ENCODE assay signal across 22 cellular contexts in genomic region chr3:43910750-43911149, GRCh38.
"Had no signal": no experiment of that assay in that cellular context is flagged by ENCODE, and none has a peak within 500 bp of the region (broad histone marks: within the 10 kb centered on the region; RNA-seq: fewer than 3 reads in every experiment).

No MANE protein-coding gene starts in this region.

- H3K4me1 Mint-ChIP-seq: activated CD4-positive, alpha-beta T cell treated with anti-CD3 and anti-CD28 coated beads, Interleukin-2, amount 10 ng/mL, durations not matched to agents 24 days and 14 days; nephron had no signal

- H3K27ac ChIP-seq: heart right ventricle, neutrophil, ovary, prostate gland, testis, VCaP had no signal

- H3K27me3 ChIP-seq: heart right ventricle, neutrophil, ovary, testis had no signal

- H3K9me3 ChIP-seq: heart right ventricle, neutrophil, ovary, prostate gland, testis had no signal

- H3K4me3 ChIP-seq: heart right ventricle, ovary, prostate gland, testis had no signal

- ATAC-seq: activated CD4-positive, CD25-positive, alpha-beta regulatory T cell treated with anti-CD3 and anti-CD28 coated beads, Interleukin-2, amount 50 U/mL, for 24 hours; activated CD8-positive, alpha-beta T cell treated with anti-CD3 and anti-CD28 coated beads, Interleukin-2, amount 10 ng/mL, durations not matched to agents 7 days and 5 days; activated naive CD4-positive, alpha-beta T cell treated with anti-CD3 and anti-CD28 coated beads, Interleukin-2, amount 50 U/mL, for 72 hours; heart right ventricle; left colon; stimulated activated naive B cell treated with anti-CD40 and anti-IgM and Interleukin-4, amounts not matched to agents 10 μg/mL and 1 μg/mL and 100 μg/mL, for 72 hours had no signal

- H3K4me3 Mint-ChIP-seq: activated CD4-positive, alpha-beta T cell treated with anti-CD3 and anti-CD28 coated beads, Interleukin-2, amount 10 ng/mL, durations not matched to agents 24 days and 14 days; activated CD8-positive, alpha-beta T cell treated with anti-CD3 and anti-CD28 coated beads, Interleukin-2, amount 10 ng/mL, durations not matched to agents 7 days and 5 days; activated T-helper 1 cell treated with anti-CD3 and anti-CD28 coated beads, Interleukin-12 subunit alpha, Interleukin-12 subunit beta, Interleukin-2, Interleukin-4 antibody, amounts not matched to agents 30 ng/mL and 10 ng/mL and 1 ng/mL, durations not matched to agents 14 hours and 24 hours and 36 hours; brain; nephron; stimulated activated naive B cell treated with anti-CD40 and anti-IgM and Interleukin-4, amounts not matched to agents 10 μg/mL and 1 μg/mL and 100 μg/mL, for 72 hours had no signal

- H3K9me3 Mint-ChIP-seq: activated CD4-positive, alpha-beta T cell treated with anti-CD3 and anti-CD28 coated beads, Interleukin-2, amount 10 ng/mL, durations not matched to agents 24 days and 14 days; activated naive CD4-positive, alpha-beta T cell treated with anti-CD3 and anti-CD28 coated beads, Interleukin-2, amount 50 U/mL, for 72 hours; activated T-helper 1 cell treated with anti-CD3 and anti-CD28 coated beads, Interleukin-12 subunit alpha, Interleukin-12 subunit beta, Interleukin-2, Interleukin-4 antibody, amounts not matched to agents 30 ng/mL and 10 ng/mL and 1 ng/mL, durations not matched to agents 14 hours and 24 hours and 36 hours; nephron had no signal

- H3K36me3 Mint-ChIP-seq: activated naive CD4-positive, alpha-beta T cell treated with anti-CD3 and anti-CD28 coated beads, Interleukin-2, amount 50 U/mL, for 72 hours; brain; stimulated activated naive B cell treated with anti-CD40 and anti-IgM and Interleukin-4, amounts not matched to agents 10 μg/mL and 1 μg/mL and 100 μg/mL, for 72 hours had no signal

- H3K27ac Mint-ChIP-seq: activated CD4-positive, alpha-beta T cell treated with anti-CD3 and anti-CD28 coated beads, Interleukin-2, amount 10 ng/mL, durations not matched to agents 24 days and 14 days; activated CD8-positive, alpha-beta T cell treated with anti-CD3 and anti-CD28 coated beads, Interleukin-2, amount 10 ng/mL, durations not matched to agents 7 days and 5 days; activated naive CD4-positive, alpha-beta T cell treated with anti-CD3 and anti-CD28 coated beads, Interleukin-2, amount 50 U/mL, for 72 hours; activated T-helper 1 cell treated with anti-CD3 and anti-CD28 coated beads, Interleukin-12 subunit alpha, Interleukin-12 subunit beta, Interleukin-2, Interleukin-4 antibody, amounts not matched to agents 30 ng/mL and 10 ng/mL and 1 ng/mL, durations not matched to agents 14 hours and 24 hours and 36 hours; nephron; stimulated activated naive B cell treated with anti-CD40 and anti-IgM and Interleukin-4, amounts not matched to agents 10 μg/mL and 1 μg/mL and 100 μg/mL, for 72 hours had no signal

- H3K4me1 ChIP-seq: prostate gland, testis had no signal

- DNase-seq: activated CD4-positive, alpha-beta T cell treated with anti-CD3 and anti-CD28 coated beads, Interleukin-2, amount 10 ng/mL, durations not matched to agents 24 days and 14 days; activated CD8-positive, alpha-beta T cell treated with anti-CD3 and anti-CD28 coated beads, Interleukin-2, amount 10 ng/mL, durations not matched to agents 7 days and 5 days; activated gamma-delta T cell; aorta; foreskin fibroblast; heart right ventricle; left colon; mesenchymal stem cell; ovary; stimulated activated CD4-positive, alpha-beta T cell treated with anti-CD3 and anti-CD28 coated beads, Interleukin-2, amount 100 ng/mL, for 48 hours; stimulated activated CD8-positive, alpha-beta memory T cell treated with anti-CD3 and anti-CD28 coated beads, Interleukin-4, amount 100 ng/mL, for 48 hours; stimulated activated naive B cell treated with anti-CD40 and anti-IgM and Interleukin-4, amounts not matched to agents 10 μg/mL and 1 μg/mL and 100 μg/mL, for 72 hours; testis; trophoblast cell had no signal
